Comparison of ENCODE assay signal across 17 cellular contexts in genomic region chr14:100738704-100739131, GRCh38. TPM values are rescaled to one million over a fixed set of nuclear protein-coding genes. Genes with fewer than 3 reads are reported as not detected.
A peak's percentile ranks its signal among the peaks of the same experiment; 100 is the strongest.
DNase-seq lines count a peak whose midpoint lies in the region; ATAC-seq and TF ChIP-seq lines count a peak whose summit lies in the region.
"Had no signal": no experiment of that assay in that cellular context is flagged by ENCODE, and none has a peak within 500 bp of the region (broad histone marks: within the 10 kb centered on the region; RNA-seq: fewer than 3 reads in every experiment).

No MANE protein-coding gene starts in this region.

- no peaks in the 10 kb centered on the region for H3K36me3 Mint-ChIP-seq in natural killer cell
- H3K36me3 Mint-ChIP-seq: IgD-negative memory B cell had no signal

- 86 to 97% (median 91%) methylated on average over 7 to 10 of the region's 10 CpGs for WGBS in spleen, 5 donors

- DNase-seq in H7 (peak; percentile 44), natural killer cell (peak; percentile 3), spleen (peak; percentile 68), medulla oblongata (ENCODE audit: extremely low spot score) (no peak)
- DNase-seq: COR-L47, Kasumi-1, MM.1S, NCI-H1092 treated with DMSO at 0.1 percent for 48 hours, NCI-H2081 treated with DMSO at 0.1 percent for 48 hours, NCI-H510A treated with DMSO at 0.1 percent for 48 hours, NCI-H82, PC-9 had no signal

- TF ChIP-seq POLR2A in spleen (IDR thresholded peaks at IDR 0.05) = no peak

- H3K4me1 Mint-ChIP-seq in natural killer cell = no peaks in the 10 kb centered on the region
- H3K4me1 Mint-ChIP-seq: IgD-negative memory B cell had no signal

- no peaks in the 10 kb centered on the region for H3K36me3 ChIP-seq in H7 (replicated peaks; ENCODE audit: control insufficient read depth, insufficient read depth, low read length)
- H3K36me3 ChIP-seq in spleen = no peaks in the 10 kb centered on the region

- intact Hi-C loops in natural killer cell (cut with micrococcal nuclease) = no loop called here
- intact Hi-C loops in spleen (cut with DNase I; ENCODE audit: low total_unique reads) = no loop called here

- no peaks in the 10 kb centered on the region for H3K27me3 Mint-ChIP-seq in natural killer cell (ENCODE audit: low read depth in 2 of 2)

- H3K27me3 ChIP-seq in H7 (ENCODE audit: control insufficient read depth, insufficient read depth, low read length) (no peaks in the 10 kb centered on the region), spleen (replicated peaks in 1 of 7) (no peaks in the 10 kb centered on the region)

- H3K4me3 Mint-ChIP-seq in natural killer cell = no peak overlapping the region
- H3K4me3 Mint-ChIP-seq: IgD-negative memory B cell had no signal

- no peak overlapping the region for H3K4me3 ChIP-seq in H7 (ENCODE audit: insufficient read depth, low read depth, low read length)
- no peak overlapping the region for H3K4me3 ChIP-seq in spleen
- H3K4me3 ChIP-seq: PC-9 had no signal

- ATAC-seq in esophagus mucosa = peak; percentile 11
- no peak for ATAC-seq in natural killer cell
- no peak for ATAC-seq in GM18907 (IDR thresholded peaks at IDR 0.05; ENCODE audit: unreplicated experiment)
- ATAC-seq in HG02884 (IDR thresholded peaks at IDR 0.05; ENCODE audit: unreplicated experiment) = no peak

- peaks cover 0 to 11% (median 0%) of the 10 kb centered on the region in 8 donors for H3K9me3 ChIP-seq in spleen

- H3K27ac Mint-ChIP-seq in natural killer cell = no peak overlapping the region
- H3K27ac Mint-ChIP-seq: IgD-negative memory B cell had no signal

- no peaks in the 10 kb centered on the region for H3K4me1 ChIP-seq in spleen

- H3K27ac ChIP-seq in spleen = no peak overlapping the region
- H3K27ac ChIP-seq: PC-9 had no signal

- TF ChIP-seq CTCF in natural killer cell (IDR thresholded peaks at IDR 0.05) = no peak
- no peak for TF ChIP-seq CTCF in spleen (IDR thresholded peaks at IDR 0.05 in 8 of 11, conservative IDR thresholded peaks at IDR 0.05 in 3 of 11)

- H3K9me3 Mint-ChIP-seq in natural killer cell = no peaks in the 10 kb centered on the region
- H3K9me3 Mint-ChIP-seq: IgD-negative memory B cell had no signal

RNA-seq across cellular contexts. Expression of gene DLK1, which starts 12.0 kb away (rescaled TPM):
- total RNA-seq in H7 (2014; rRNA removed; shearing (Covaris generic)) = 0.37 and 1.5 TPM in 2 replicates
- 0.16 TPM for total RNA-seq in esophagus mucosa
- total RNA-seq in natural killer cell = not detected
- total RNA-seq in spleen = under 1 TPM in 3 of 7 donors, not detected in 4; 0.17 to 0.79 (median 0.38) TPM
- not detected for polyA plus RNA-seq in spleen
- total RNA-seq: HT1080, PC-9 had no signal
- polyA plus RNA-seq: IgD-negative memory B cell had no signal
